Comparison of ENCODE assay signal across 2 cellular contexts in genomic region chr3:151887450-151888211, GRCh38. TPM values are rescaled to one million over a fixed set of nuclear protein-coding genes. Genes with fewer than 3 reads are reported as not detected.
"Had no signal": no experiment of that assay in that cellular context is flagged by ENCODE, and none has a peak within 500 bp of the region (broad histone marks: within the 10 kb centered on the region; RNA-seq: fewer than 3 reads in every experiment).

No MANE protein-coding gene starts in this region.

RNA-seq across cellular contexts. Expression of gene SUCNR1, which starts 14.2 kb away (rescaled TPM):
- total RNA-seq: mammary epithelial cell had no signal
- polyA plus RNA-seq: keratinocyte, mammary epithelial cell had no signal
